2 cellular contexts compared by ENCODE assay signal in the genomic region with DNA sequence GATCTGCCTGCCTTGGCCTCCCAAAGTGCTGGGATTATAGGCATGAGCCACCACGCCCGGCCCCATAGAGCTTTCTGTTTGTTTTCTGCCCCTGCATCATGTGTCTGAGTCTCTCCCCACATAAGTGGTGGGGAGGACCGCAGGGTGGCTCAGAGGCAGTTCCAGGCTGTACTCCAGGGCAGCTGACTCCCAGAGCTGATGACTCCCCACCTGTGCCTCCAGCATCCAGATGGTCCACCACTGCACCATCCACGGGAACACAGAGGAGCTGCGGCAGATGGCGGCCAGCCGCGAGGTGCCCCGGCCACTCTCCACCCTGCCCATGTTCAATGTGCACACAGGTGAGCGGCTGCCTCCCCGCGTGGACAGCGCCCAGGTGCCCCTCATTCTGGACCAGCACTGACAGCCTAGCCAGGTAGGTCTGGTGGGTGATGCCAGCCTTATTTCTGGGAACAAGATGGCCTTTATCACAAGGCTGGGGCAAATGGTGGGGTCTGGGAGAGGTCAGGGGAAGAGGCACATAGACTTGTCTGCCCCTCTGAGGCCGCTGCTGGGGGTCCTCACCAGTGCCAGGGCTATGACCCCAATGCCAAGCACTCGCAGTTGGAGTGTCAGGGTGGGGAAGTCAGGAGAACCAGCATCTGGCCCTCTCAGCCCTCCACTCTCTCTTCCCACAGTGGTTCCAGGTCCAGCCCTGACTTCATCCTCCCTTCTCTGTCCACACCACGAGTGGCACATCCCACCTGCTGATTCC.
A peak's percentile ranks its signal among the peaks of the same experiment; 100 is the strongest.
TF ChIP-seq lines count a peak whose summit lies in the region.

No MANE protein-coding gene starts in this region.

TF ChIP-seq in HepG2, 621 proteins besides CTCF, POLR2A, EP300 and RAD21:
- TF ChIP-seq RELA (CRISPR knock-in tag; IDR thresholded peaks at IDR 0.05) (no peak), MED8 (CRISPR knock-in tag; IDR thresholded peaks at IDR 0.05; ENCODE audit: insufficient replicate concordance) (no peak), ZNF598 (CRISPR knock-in tag; IDR thresholded peaks at IDR 0.05; ENCODE audit: borderline replicate concordance) (0 out of 2 replicates have a peak, but pooled peaks have one; percentile 14), ZNF253 (CRISPR knock-in tag; IDR thresholded peaks at IDR 0.05; ENCODE audit: borderline replicate concordance) (0 out of 2 replicates have a peak, but pooled peaks have one; percentile 46), ZNF263 (CRISPR knock-in tag; IDR thresholded peaks at IDR 0.05) (peak; percentile 68), IRF2 (CRISPR knock-in tag; IDR thresholded peaks at IDR 0.05) (0 out of 2 replicates have a peak, but pooled peaks have one; percentile 4), HNRNPL (IDR thresholded peaks at IDR 0.05; ENCODE audit: low read depth, low read length) (0 out of 2 replicates have a peak, but pooled peaks have one; percentile 57)
- TF ChIP-seq, protein P1, sequence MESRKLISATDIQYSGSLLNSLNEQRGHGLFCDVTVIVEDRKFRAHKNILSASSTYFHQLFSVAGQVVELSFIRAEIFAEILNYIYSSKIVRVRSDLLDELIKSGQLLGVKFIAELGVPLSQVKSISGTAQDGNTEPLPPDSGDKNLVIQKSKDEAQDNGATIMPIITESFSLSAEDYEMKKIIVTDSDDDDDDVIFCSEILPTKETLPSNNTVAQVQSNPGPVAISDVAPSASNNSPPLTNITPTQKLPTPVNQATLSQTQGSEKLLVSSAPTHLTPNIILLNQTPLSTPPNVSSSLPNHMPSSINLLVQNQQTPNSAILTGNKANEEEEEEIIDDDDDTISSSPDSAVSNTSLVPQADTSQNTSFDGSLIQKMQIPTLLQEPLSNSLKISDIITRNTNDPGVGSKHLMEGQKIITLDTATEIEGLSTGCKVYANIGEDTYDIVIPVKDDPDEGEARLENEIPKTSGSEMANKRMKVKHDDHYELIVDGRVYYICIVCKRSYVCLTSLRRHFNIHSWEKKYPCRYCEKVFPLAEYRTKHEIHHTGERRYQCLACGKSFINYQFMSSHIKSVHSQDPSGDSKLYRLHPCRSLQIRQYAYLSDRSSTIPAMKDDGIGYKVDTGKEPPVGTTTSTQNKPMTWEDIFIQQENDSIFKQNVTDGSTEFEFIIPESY (CRISPR knock-in tag; IDR thresholded peaks at IDR 0.05), result peak; percentile 83; the same call in 1 of the 2 replicates
- TF ChIP-seq, protein P2, sequence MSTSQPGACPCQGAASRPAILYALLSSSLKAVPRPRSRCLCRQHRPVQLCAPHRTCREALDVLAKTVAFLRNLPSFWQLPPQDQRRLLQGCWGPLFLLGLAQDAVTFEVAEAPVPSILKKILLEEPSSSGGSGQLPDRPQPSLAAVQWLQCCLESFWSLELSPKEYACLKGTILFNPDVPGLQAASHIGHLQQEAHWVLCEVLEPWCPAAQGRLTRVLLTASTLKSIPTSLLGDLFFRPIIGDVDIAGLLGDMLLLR (CRISPR knock-in tag; IDR thresholded peaks at IDR 0.05), result 0 out of 2 replicates have a peak, but pooled peaks have one; percentile 38
- TF ChIP-seq, protein P3, sequence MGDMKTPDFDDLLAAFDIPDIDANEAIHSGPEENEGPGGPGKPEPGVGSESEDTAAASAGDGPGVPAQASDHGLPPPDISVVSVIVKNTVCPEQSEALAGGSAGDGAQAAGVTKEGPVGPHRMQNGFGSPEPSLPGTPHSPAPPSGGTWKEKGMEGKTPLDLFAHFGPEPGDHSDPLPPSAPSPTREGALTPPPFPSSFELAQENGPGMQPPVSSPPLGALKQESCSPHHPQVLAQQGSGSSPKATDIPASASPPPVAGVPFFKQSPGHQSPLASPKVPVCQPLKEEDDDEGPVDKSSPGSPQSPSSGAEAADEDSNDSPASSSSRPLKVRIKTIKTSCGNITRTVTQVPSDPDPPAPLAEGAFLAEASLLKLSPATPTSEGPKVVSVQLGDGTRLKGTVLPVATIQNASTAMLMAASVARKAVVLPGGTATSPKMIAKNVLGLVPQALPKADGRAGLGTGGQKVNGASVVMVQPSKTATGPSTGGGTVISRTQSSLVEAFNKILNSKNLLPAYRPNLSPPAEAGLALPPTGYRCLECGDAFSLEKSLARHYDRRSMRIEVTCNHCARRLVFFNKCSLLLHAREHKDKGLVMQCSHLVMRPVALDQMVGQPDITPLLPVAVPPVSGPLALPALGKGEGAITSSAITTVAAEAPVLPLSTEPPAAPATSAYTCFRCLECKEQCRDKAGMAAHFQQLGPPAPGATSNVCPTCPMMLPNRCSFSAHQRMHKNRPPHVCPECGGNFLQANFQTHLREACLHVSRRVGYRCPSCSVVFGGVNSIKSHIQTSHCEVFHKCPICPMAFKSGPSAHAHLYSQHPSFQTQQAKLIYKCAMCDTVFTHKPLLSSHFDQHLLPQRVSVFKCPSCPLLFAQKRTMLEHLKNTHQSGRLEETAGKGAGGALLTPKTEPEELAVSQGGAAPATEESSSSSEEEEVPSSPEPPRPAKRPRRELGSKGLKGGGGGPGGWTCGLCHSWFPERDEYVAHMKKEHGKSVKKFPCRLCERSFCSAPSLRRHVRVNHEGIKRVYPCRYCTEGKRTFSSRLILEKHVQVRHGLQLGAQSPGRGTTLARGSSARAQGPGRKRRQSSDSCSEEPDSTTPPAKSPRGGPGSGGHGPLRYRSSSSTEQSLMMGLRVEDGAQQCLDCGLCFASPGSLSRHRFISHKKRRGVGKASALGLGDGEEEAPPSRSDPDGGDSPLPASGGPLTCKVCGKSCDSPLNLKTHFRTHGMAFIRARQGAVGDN (CRISPR knock-in tag; IDR thresholded peaks at IDR 0.05), result peak; percentile 33; the same call in 1 of the 2 replicates
- TF ChIP-seq, protein P4, sequence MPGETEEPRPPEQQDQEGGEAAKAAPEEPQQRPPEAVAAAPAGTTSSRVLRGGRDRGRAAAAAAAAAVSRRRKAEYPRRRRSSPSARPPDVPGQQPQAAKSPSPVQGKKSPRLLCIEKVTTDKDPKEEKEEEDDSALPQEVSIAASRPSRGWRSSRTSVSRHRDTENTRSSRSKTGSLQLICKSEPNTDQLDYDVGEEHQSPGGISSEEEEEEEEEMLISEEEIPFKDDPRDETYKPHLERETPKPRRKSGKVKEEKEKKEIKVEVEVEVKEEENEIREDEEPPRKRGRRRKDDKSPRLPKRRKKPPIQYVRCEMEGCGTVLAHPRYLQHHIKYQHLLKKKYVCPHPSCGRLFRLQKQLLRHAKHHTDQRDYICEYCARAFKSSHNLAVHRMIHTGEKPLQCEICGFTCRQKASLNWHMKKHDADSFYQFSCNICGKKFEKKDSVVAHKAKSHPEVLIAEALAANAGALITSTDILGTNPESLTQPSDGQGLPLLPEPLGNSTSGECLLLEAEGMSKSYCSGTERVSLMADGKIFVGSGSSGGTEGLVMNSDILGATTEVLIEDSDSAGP (CRISPR knock-in tag; IDR thresholded peaks at IDR 0.05; ENCODE audit: borderline replicate concordance), result 0 out of 2 replicates have a peak, but pooled peaks have one; percentile 48
- TF ChIP-seq, protein P5, sequence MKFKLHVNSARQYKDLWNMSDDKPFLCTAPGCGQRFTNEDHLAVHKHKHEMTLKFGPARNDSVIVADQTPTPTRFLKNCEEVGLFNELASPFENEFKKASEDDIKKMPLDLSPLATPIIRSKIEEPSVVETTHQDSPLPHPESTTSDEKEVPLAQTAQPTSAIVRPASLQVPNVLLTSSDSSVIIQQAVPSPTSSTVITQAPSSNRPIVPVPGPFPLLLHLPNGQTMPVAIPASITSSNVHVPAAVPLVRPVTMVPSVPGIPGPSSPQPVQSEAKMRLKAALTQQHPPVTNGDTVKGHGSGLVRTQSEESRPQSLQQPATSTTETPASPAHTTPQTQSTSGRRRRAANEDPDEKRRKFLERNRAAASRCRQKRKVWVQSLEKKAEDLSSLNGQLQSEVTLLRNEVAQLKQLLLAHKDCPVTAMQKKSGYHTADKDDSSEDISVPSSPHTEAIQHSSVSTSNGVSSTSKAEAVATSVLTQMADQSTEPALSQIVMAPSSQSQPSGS (CRISPR knock-in tag; IDR thresholded peaks at IDR 0.05), result no peak

TF ChIP-seq in GM23338, 12 proteins besides CTCF, POLR2A, EP300 and RAD21:
- TF ChIP-seq JUNB (IDR thresholded peaks at IDR 0.05; ENCODE audit: unreplicated experiment) (no peak), POLR2AphosphoS5 (IDR thresholded peaks at IDR 0.05; ENCODE audit: low read depth) (no peak), CREB1 (CRISPR knock-in tag; IDR thresholded peaks at IDR 0.05; ENCODE audit: low read depth) (no peak), EZH2phosphoT487 (IDR thresholded peaks at IDR 0.05; ENCODE audit: unreplicated experiment) (no peak), STAT1 (IDR thresholded peaks at IDR 0.05; ENCODE audit: unreplicated experiment) (no peak), EZH2 (IDR thresholded peaks at IDR 0.05; ENCODE audit: low read depth, unreplicated experiment) (no peak), ZNF114 (CRISPR knock-in tag; IDR thresholded peaks at IDR 0.05) (no peak), NANOG (IDR thresholded peaks at IDR 0.05; ENCODE audit: borderline replicate concordance) (no peak), ZNF331 (CRISPR knock-in tag; IDR thresholded peaks at IDR 0.05; ENCODE audit: low read depth) (no peak)
- TF ChIP-seq, protein P6, sequence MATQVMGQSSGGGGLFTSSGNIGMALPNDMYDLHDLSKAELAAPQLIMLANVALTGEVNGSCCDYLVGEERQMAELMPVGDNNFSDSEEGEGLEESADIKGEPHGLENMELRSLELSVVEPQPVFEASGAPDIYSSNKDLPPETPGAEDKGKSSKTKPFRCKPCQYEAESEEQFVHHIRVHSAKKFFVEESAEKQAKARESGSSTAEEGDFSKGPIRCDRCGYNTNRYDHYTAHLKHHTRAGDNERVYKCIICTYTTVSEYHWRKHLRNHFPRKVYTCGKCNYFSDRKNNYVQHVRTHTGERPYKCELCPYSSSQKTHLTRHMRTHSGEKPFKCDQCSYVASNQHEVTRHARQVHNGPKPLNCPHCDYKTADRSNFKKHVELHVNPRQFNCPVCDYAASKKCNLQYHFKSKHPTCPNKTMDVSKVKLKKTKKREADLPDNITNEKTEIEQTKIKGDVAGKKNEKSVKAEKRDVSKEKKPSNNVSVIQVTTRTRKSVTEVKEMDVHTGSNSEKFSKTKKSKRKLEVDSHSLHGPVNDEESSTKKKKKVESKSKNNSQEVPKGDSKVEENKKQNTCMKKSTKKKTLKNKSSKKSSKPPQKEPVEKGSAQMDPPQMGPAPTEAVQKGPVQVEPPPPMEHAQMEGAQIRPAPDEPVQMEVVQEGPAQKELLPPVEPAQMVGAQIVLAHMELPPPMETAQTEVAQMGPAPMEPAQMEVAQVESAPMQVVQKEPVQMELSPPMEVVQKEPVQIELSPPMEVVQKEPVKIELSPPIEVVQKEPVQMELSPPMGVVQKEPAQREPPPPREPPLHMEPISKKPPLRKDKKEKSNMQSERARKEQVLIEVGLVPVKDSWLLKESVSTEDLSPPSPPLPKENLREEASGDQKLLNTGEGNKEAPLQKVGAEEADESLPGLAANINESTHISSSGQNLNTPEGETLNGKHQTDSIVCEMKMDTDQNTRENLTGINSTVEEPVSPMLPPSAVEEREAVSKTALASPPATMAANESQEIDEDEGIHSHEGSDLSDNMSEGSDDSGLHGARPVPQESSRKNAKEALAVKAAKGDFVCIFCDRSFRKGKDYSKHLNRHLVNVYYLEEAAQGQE (IDR thresholded peaks at IDR 0.05; ENCODE audit: unreplicated experiment), result no peak
- TF ChIP-seq, protein P7, sequence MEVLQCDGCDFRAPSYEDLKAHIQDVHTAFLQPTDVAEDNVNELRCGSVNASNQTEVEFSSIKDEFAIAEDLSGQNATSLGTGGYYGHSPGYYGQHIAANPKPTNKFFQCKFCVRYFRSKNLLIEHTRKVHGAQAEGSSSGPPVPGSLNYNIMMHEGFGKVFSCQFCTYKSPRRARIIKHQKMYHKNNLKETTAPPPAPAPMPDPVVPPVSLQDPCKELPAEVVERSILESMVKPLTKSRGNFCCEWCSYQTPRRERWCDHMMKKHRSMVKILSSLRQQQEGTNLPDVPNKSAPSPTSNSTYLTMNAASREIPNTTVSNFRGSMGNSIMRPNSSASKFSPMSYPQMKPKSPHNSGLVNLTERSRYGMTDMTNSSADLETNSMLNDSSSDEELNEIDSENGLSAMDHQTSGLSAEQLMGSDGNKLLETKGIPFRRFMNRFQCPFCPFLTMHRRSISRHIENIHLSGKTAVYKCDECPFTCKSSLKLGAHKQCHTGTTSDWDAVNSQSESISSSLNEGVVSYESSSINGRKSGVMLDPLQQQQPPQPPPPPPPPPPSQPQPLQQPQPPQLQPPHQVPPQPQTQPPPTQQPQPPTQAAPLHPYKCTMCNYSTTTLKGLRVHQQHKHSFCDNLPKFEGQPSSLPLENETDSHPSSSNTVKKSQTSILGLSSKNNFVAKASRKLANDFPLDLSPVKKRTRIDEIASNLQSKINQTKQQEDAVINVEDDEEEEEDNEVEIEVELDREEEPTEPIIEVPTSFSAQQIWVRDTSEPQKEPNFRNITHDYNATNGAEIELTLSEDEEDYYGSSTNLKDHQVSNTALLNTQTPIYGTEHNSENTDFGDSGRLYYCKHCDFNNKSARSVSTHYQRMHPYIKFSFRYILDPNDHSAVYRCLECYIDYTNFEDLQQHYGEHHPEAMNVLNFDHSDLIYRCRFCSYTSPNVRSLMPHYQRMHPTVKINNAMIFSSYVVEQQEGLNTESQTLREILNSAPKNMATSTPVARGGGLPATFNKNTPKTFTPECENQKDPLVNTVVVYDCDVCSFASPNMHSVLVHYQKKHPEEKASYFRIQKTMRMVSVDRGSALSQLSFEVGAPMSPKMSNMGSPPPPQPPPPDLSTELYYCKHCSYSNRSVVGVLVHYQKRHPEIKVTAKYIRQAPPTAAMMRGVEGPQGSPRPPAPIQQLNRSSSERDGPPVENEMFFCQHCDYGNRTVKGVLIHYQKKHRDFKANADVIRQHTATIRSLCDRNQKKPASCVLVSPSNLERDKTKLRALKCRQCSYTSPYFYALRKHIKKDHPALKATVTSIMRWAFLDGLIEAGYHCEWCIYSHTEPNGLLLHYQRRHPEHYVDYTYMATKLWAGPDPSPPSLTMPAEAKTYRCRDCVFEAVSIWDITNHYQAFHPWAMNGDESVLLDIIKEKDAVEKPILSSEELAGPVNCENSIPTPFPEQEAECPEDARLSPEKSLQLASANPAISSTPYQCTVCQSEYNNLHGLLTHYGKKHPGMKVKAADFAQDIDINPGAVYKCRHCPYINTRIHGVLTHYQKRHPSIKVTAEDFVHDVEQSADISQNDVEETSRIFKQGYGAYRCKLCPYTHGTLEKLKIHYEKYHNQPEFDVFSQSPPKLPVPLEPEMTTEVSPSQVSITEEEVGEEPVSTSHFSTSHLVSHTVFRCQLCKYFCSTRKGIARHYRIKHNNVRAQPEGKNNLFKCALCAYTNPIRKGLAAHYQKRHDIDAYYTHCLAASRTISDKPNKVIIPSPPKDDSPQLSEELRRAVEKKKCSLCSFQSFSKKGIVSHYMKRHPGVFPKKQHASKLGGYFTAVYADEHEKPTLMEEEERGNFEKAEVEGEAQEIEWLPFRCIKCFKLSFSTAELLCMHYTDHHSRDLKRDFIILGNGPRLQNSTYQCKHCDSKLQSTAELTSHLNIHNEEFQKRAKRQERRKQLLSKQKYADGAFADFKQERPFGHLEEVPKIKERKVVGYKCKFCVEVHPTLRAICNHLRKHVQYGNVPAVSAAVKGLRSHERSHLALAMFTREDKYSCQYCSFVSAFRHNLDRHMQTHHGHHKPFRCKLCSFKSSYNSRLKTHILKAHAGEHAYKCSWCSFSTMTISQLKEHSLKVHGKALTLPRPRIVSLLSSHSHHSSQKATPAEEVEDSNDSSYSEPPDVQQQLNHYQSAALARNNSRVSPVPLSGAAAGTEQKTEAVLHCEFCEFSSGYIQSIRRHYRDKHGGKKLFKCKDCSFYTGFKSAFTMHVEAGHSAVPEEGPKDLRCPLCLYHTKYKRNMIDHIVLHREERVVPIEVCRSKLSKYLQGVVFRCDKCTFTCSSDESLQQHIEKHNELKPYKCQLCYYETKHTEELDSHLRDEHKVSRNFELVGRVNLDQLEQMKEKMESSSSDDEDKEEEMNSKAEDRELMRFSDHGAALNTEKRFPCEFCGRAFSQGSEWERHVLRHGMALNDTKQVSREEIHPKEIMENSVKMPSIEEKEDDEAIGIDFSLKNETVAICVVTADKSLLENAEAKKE (CRISPR knock-in tag; IDR thresholded peaks at IDR 0.05), result no peak
- TF ChIP-seq, protein P8, sequence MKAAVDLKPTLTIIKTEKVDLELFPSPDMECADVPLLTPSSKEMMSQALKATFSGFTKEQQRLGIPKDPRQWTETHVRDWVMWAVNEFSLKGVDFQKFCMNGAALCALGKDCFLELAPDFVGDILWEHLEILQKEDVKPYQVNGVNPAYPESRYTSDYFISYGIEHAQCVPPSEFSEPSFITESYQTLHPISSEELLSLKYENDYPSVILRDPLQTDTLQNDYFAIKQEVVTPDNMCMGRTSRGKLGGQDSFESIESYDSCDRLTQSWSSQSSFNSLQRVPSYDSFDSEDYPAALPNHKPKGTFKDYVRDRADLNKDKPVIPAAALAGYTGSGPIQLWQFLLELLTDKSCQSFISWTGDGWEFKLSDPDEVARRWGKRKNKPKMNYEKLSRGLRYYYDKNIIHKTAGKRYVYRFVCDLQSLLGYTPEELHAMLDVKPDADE (IDR thresholded peaks at IDR 0.05), result no peak
TF ChIP-seq in GM23338: peak in this region for 0.
